ENCODE assay signal across 8 cellular contexts in the genomic region with DNA sequence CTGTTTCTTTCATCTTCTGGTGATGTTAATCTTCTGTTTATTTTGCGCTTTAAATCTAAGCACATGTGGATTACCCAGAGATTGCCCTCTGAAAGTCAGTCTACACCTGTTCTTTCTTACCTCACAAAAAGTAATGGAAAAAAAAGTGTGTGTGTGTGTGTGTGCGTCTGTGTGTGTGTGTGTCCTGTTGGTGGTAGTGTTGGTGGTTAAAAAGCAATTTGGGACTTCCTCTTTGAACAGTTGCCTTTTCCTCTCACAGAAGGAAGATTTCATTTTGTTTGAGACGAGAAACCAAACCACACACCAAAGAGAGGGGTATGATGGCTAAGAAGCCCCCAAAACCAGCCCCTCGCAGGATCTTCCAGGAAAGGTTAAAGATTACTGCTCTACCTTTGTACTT. TPM values are rescaled to one million over a fixed set of nuclear protein-coding genes. Genes with fewer than 3 reads are reported as not detected.
DNase-seq lines count a peak whose midpoint lies in the region; ATAC-seq, FAIRE-seq and TF ChIP-seq lines count a peak whose summit lies in the region.

A gene with protein sequence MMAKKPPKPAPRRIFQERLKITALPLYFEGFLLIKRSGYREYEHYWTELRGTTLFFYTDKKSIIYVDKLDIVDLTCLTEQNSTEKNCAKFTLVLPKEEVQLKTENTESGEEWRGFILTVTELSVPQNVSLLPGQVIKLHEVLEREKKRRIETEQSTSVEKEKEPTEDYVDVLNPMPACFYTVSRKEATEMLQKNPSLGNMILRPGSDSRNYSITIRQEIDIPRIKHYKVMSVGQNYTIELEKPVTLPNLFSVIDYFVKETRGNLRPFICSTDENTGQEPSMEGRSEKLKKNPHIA (plus strand): TSS at position 235 of the 400 bp plus-strand sequence. CDS start 83 bp downstream, at position 318.

- H3K4me3 Mint-ChIP-seq in activated T-helper 17 cell treated with anti-CD3 and anti-CD28 coated beads, Interleukin-2, amount 50 U/mL, for 72 hours = peak within 1 kb of the TSS; percentile 68

- DNase-seq in D721Med (ENCODE audit: insufficient read length, low spot score) (no peak), NCI-H510A treated with DMSO at 0.1 percent for 48 hours (lab: John Stamatoyannopoulos, UW) (no peak), NCI-H2081 treated with DMSO at 0.1 percent for 48 hours (lab: John Stamatoyannopoulos, UW) (no peak), HPDE6-E6E7 (ENCODE audit: extremely low spot score) (no peak), SW480 (ENCODE audit: low spot score) (no peak)

- TF ChIP-seq CTCF in D721Med (IDR thresholded peaks at IDR 0.05; ENCODE audit: insufficient read depth, missing control alignments) = no peak

- peak within 1 kb of the TSS; percentile 55 for H3K27ac Mint-ChIP-seq in activated T-helper 17 cell treated with anti-CD3 and anti-CD28 coated beads, Interleukin-2, amount 50 U/mL, for 72 hours

- peak; percentile 44 for FAIRE-seq in D721Med (lab: Jason Lieb, UNC)

- no peaks in the 10 kb centered on the region for H3K36me3 Mint-ChIP-seq in activated T-helper 17 cell treated with anti-CD3 and anti-CD28 coated beads, Interleukin-2, amount 50 U/mL, for 72 hours (ENCODE audit: low read depth)

- peaks cover 5% of the 10 kb centered on the region for H3K4me1 Mint-ChIP-seq in activated T-helper 17 cell treated with anti-CD3 and anti-CD28 coated beads, Interleukin-2, amount 50 U/mL, for 72 hours

- no peaks in the 10 kb centered on the region for H3K27me3 Mint-ChIP-seq in activated T-helper 17 cell treated with anti-CD3 and anti-CD28 coated beads, Interleukin-2, amount 50 U/mL, for 72 hours

- ATAC-seq in GM19351 (IDR thresholded peaks at IDR 0.05; ENCODE audit: unreplicated experiment) (peak; percentile 54), HG03442 (IDR thresholded peaks at IDR 0.05; ENCODE audit: unreplicated experiment) (peak; percentile 56)
- ATAC-seq in activated T-helper 17 cell treated with anti-CD3 and anti-CD28 coated beads, Interleukin-2, amount 50 U/mL, for 72 hours (replicated peaks) = peak; percentile 49

- no peaks in the 10 kb centered on the region for H3K9me3 Mint-ChIP-seq in activated T-helper 17 cell treated with anti-CD3 and anti-CD28 coated beads, Interleukin-2, amount 50 U/mL, for 72 hours

RNA-seq across cellular contexts. Expression of the gene that starts here (rescaled TPM):
- total RNA-seq in activated T-helper 17 cell treated with anti-CD3 and anti-CD28 coated beads, Interleukin-2, amount 50 U/mL, for 72 hours = 1 to 10 TPM; 2.6 to 2.7 TPM
